In the genomic region with DNA sequence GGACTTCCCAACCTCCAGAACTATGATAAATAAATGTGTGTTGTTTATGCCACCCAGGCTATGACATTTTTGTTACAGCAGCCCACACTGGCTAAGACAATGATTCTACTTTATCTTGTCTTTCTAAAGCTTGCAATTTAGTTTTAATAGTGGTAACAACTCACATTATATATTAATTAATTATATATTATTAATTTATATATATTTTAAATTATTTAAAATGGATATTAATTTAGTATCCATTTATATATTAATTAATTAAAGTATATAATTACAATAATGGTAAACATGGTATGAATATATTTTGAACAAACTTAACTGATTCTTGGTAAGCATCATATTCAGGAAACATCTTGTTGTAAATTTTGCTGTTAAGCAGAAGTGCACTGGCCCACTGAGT, we compare ENCODE assay signal across 29 cellular contexts.
"Had no signal": no experiment of that assay in that cellular context is flagged by ENCODE, and none has a peak within 500 bp of the region (broad histone marks: within the 10 kb centered on the region; RNA-seq: fewer than 3 reads in every experiment).

No MANE protein-coding gene starts in this region.

- DNase-seq: nephron progenitor cell; nucleus accumbens; posterior cingulate gyrus; psoas muscle; right cardiac atrium; right lobe of liver; sigmoid colon; small intestine; stimulated activated CD4-positive, alpha-beta T cell treated with anti-CD3 and anti-CD28 coated beads, Interleukin-15, amount 100 ng/mL, for 24 hours; stimulated activated CD4-positive, alpha-beta T cell treated with anti-CD3 and anti-CD28 coated beads, Interleukin-2, amount 100 ng/mL, for 24 hours; stimulated activated CD4-positive, alpha-beta T cell treated with anti-CD3 and anti-CD28 coated beads, Interleukin-2, amount 100 ng/mL, for 48 hours; stimulated activated CD4-positive, alpha-beta T cell treated with anti-CD3 and anti-CD28 coated beads, Interleukin-4, amount 100 ng/mL, for 24 hours; stimulated activated naive B cell treated with anti-CD40 and anti-IgM and Interleukin-4, amounts not matched to agents 10 μg/mL and 1 μg/mL and 100 μg/mL, for 72 hours; stimulated activated naive CD4-positive, alpha-beta T cell treated with Interleukin-2 at 50 U/mL for 16 hours; stomach; thyroid gland; trophoblast cell; upper lobe of left lung had no signal

- H3K27me3 Mint-ChIP-seq: progenitor cell of endocrine pancreas; stimulated activated naive B cell treated with anti-CD40 and anti-IgM and Interleukin-4, amounts not matched to agents 10 μg/mL and 1 μg/mL and 100 μg/mL, for 72 hours; stimulated activated naive CD8-positive, alpha-beta T cell treated with anti-CD3 and anti-CD28 coated beads, Interleukin-15, Interleukin-2, amounts not matched to agents 100 ng/mL and 50 ng/mL, for 24 hours had no signal

- H3K9me3 ChIP-seq: neutrophil, psoas muscle, right lobe of liver, sigmoid colon, stomach, thoracic aorta, thyroid gland, tibial nerve, upper lobe of left lung, vagina had no signal

- FAIRE-seq: small intestine, urothelium cell line had no signal

- H3K27ac Mint-ChIP-seq: natural killer cell treated with Interleukin-12 subunit alpha and Interleukin-12 subunit beta and Interleukin-15 and Interleukin-18, amount 100 ng/mL, for 72 hours; nephron progenitor cell; progenitor cell of endocrine pancreas; stimulated activated effector memory CD8-positive, alpha-beta T cell treated with anti-CD3 and anti-CD28 coated beads, Interleukin-12 subunit alpha, Interleukin-12 subunit beta, amount 100 ng/mL, for 72 hours; stimulated activated naive B cell treated with anti-CD40 and anti-IgM and Interleukin-4, amounts not matched to agents 10 μg/mL and 1 μg/mL and 100 μg/mL, for 72 hours; stimulated activated naive CD8-positive, alpha-beta T cell treated with anti-CD3 and anti-CD28 coated beads, Interleukin-15, Interleukin-2, amounts not matched to agents 100 ng/mL and 50 ng/mL, for 24 hours had no signal

- H3K27ac ChIP-seq: neutrophil, parathyroid adenoma, psoas muscle, right lobe of liver, sigmoid colon, stomach, thoracic aorta, thyroid gland, tibial nerve, upper lobe of left lung, vagina had no signal

- H3K36me3 Mint-ChIP-seq: natural killer cell treated with Interleukin-12 subunit alpha and Interleukin-12 subunit beta and Interleukin-15 and Interleukin-18, amount 100 ng/mL, for 72 hours; stimulated activated effector memory CD8-positive, alpha-beta T cell treated with anti-CD3 and anti-CD28 coated beads, Interleukin-12 subunit alpha, Interleukin-12 subunit beta, amount 100 ng/mL, for 72 hours; stimulated activated naive B cell treated with anti-CD40 and anti-IgM and Interleukin-4, amounts not matched to agents 10 μg/mL and 1 μg/mL and 100 μg/mL, for 72 hours had no signal

- ATAC-seq: natural killer cell treated with Interleukin-12 subunit alpha and Interleukin-12 subunit beta and Interleukin-15 and Interleukin-18, amount 100 ng/mL, for 72 hours; psoas muscle; right cardiac atrium; right lobe of liver; stimulated activated effector memory CD8-positive, alpha-beta T cell treated with anti-CD3 and anti-CD28 coated beads, Interleukin-12 subunit alpha, Interleukin-12 subunit beta, amount 100 ng/mL, for 72 hours; stimulated activated naive B cell treated with anti-CD40 and anti-IgM and Interleukin-4, amounts not matched to agents 10 μg/mL and 1 μg/mL and 100 μg/mL, for 72 hours had no signal

- H3K36me3 ChIP-seq: neutrophil, right lobe of liver, sigmoid colon, stomach, thoracic aorta, thyroid gland, tibial nerve, upper lobe of left lung, vagina had no signal

- H3K4me1 Mint-ChIP-seq: nephron progenitor cell; stimulated activated effector memory CD8-positive, alpha-beta T cell treated with anti-CD3 and anti-CD28 coated beads, Interleukin-12 subunit alpha, Interleukin-12 subunit beta, amount 100 ng/mL, for 72 hours; stimulated activated naive B cell treated with anti-CD40 and anti-IgM and Interleukin-4, amounts not matched to agents 10 μg/mL and 1 μg/mL and 100 μg/mL, for 72 hours had no signal

- H3K4me1 ChIP-seq: parathyroid adenoma, psoas muscle, right lobe of liver, sigmoid colon, stomach, tibial nerve, upper lobe of left lung, vagina had no signal

- H3K9ac ChIP-seq: parathyroid adenoma had no signal

- H3K4me3 Mint-ChIP-seq: natural killer cell treated with Interleukin-12 subunit alpha and Interleukin-12 subunit beta and Interleukin-15 and Interleukin-18, amount 100 ng/mL, for 72 hours; nephron progenitor cell; neural crest cell; stimulated activated effector memory CD8-positive, alpha-beta T cell treated with anti-CD3 and anti-CD28 coated beads, Interleukin-12 subunit alpha, Interleukin-12 subunit beta, amount 100 ng/mL, for 72 hours; stimulated activated naive B cell treated with anti-CD40 and anti-IgM and Interleukin-4, amounts not matched to agents 10 μg/mL and 1 μg/mL and 100 μg/mL, for 72 hours; stimulated activated naive CD8-positive, alpha-beta T cell treated with anti-CD3 and anti-CD28 coated beads, Interleukin-15, Interleukin-2, amounts not matched to agents 100 ng/mL and 50 ng/mL, for 24 hours had no signal

- H3K4me3 ChIP-seq: psoas muscle, right lobe of liver, sigmoid colon, stomach, thoracic aorta, thyroid gland, tibial nerve, upper lobe of left lung, vagina had no signal
